1 cellular context compared by ENCODE assay signal in genomic region chr11:134253189-134253993, GRCh38.
TF ChIP-seq lines count a peak whose summit lies in the region.

Gene ACAD8, plus strand, starts transcription at chr11:134253568. Its CDS starts 33 bp downstream, at chr11:134253601.
Gene THYN1, minus strand, starts transcription at chr11:134253352. Its CDS starts 470 bp downstream, at chr11:134252882.

TF ChIP-seq in HepG2, 621 proteins besides CTCF, POLR2A, EP300 and RAD21 (continued from another document and continues in another):
- TF ChIP-seq ZNF687 (CRISPR knock-in tag; IDR thresholded peaks at IDR 0.05) (peak; percentile 79), ZNF407 (CRISPR knock-in tag; IDR thresholded peaks at IDR 0.05; ENCODE audit: not compliant biosample characterization) (peak; percentile 34), NONO (IDR thresholded peaks at IDR 0.05) (no peak), NONO (CRISPR knock-in tag; conservative IDR thresholded peaks at IDR 0.05) (no peak), ZSCAN30 (CRISPR knock-in tag; IDR thresholded peaks at IDR 0.05) (no peak), KDM2A (CRISPR knock-in tag; IDR thresholded peaks at IDR 0.05; ENCODE audit: borderline replicate concordance, low read depth) (peak; percentile 81), ZNF317 (CRISPR knock-in tag; IDR thresholded peaks at IDR 0.05) (0 out of 2 replicates have a peak, but pooled peaks have one; percentile 44), MTERF4 (CRISPR knock-in tag; IDR thresholded peaks at IDR 0.05) (0 out of 2 replicates have a peak, but pooled peaks have one; percentile 51), ZC3H4 (CRISPR knock-in tag; IDR thresholded peaks at IDR 0.05; ENCODE audit: borderline replicate concordance) (no peak), ARHGAP35 (CRISPR knock-in tag; IDR thresholded peaks at IDR 0.05; ENCODE audit: borderline replicate concordance) (no peak; the same call in 1 of the 2 replicates), SUZ12 (IDR thresholded peaks at IDR 0.05; ENCODE audit: low read depth, low read length) (peak; percentile 93), MED13 (CRISPR knock-in tag; IDR thresholded peaks at IDR 0.05) (no peak; the same call in 1 of the 2 replicates), ETS1 (CRISPR knock-in tag; IDR thresholded peaks at IDR 0.05) (no peak), ARID3A (IDR thresholded peaks at IDR 0.05; ENCODE audit: low read depth, low read length) (no peak), PAWR (CRISPR knock-in tag; IDR thresholded peaks at IDR 0.05; ENCODE audit: borderline replicate concordance) (no peak), GFI1 (CRISPR knock-in tag; IDR thresholded peaks at IDR 0.05; ENCODE audit: borderline replicate concordance) (no peak), ZNF430 (CRISPR knock-in tag; IDR thresholded peaks at IDR 0.05) (no peak; the same call in 1 of the 2 replicates), ZBTB2 (CRISPR knock-in tag; IDR thresholded peaks at IDR 0.05; ENCODE audit: low read depth) (no peak), RNF2 (conservative IDR thresholded peaks at IDR 0.05; ENCODE audit: low read depth) (no peak), NFATC3 (CRISPR knock-in tag; IDR thresholded peaks at IDR 0.05) (no peak), ZNF570 (CRISPR knock-in tag; IDR thresholded peaks at IDR 0.05; ENCODE audit: borderline replicate concordance) (no peak), MTA1 (CRISPR knock-in tag; IDR thresholded peaks at IDR 0.05; ENCODE audit: borderline replicate concordance) (no peak), RXRB (CRISPR knock-in tag; IDR thresholded peaks at IDR 0.05; ENCODE audit: borderline replicate concordance) (peak; percentile 42; the same call in 1 of the 2 replicates), TBX2 (CRISPR knock-in tag; IDR thresholded peaks at IDR 0.05; ENCODE audit: borderline replicate concordance) (peak; percentile 67; the same call in 1 of the 2 replicates), ZNF609 (CRISPR knock-in tag; IDR thresholded peaks at IDR 0.05; ENCODE audit: borderline replicate concordance) (peak; percentile 59; the same call in 1 of the 2 replicates), ZNF329 (CRISPR knock-in tag; IDR thresholded peaks at IDR 0.05; ENCODE audit: low read depth) (0 out of 2 replicates have a peak, but pooled peaks have one; percentile 36), ZSCAN21 (CRISPR knock-in tag; IDR thresholded peaks at IDR 0.05; ENCODE audit: borderline replicate concordance) (no peak), PBX2 (CRISPR knock-in tag; IDR thresholded peaks at IDR 0.05) (no peak)
